Comparison of ENCODE assay signal across 8 cellular contexts in genomic region chr21:40345700-40346099, GRCh38.
"Had no signal": no experiment of that assay in that cellular context is flagged by ENCODE, and none has a peak within 500 bp of the region (broad histone marks: within the 10 kb centered on the region; RNA-seq: fewer than 3 reads in every experiment).

No MANE protein-coding gene starts in this region.

- FAIRE-seq: HepG2, K562 had no signal

- DNase-seq: GOT3, H7, HFFc6, IMR-90 had no signal

- H3K27ac ChIP-seq: HL-60 had no signal

- ATAC-seq: HCT116, HepG2, K562 had no signal
